1 cellular context compared by ENCODE assay signal in genomic region chr4:37976991-37977470, GRCh38.
TF ChIP-seq lines count a peak whose summit lies in the region.

No MANE protein-coding gene starts in this region.

TF ChIP-seq in HEK293, 187 proteins besides CTCF, POLR2A, EP300 and RAD21 (continued from another document):
- TF ChIP-seq, protein P1, sequence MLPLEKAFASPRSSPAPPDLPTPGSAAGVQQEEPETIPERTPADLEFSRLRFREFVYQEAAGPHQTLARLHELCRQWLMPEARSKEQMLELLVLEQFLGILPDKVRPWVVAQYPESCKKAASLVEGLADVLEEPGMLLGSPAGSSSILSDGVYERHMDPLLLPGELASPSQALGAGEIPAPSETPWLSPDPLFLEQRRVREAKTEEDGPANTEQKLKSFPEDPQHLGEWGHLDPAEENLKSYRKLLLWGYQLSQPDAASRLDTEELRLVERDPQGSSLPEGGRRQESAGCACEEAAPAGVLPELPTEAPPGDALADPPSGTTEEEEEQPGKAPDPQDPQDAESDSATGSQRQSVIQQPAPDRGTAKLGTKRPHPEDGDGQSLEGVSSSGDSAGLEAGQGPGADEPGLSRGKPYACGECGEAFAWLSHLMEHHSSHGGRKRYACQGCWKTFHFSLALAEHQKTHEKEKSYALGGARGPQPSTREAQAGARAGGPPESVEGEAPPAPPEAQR (tag by site-specific recombination; IDR thresholded peaks at IDR 0.05): no peak
- TF ChIP-seq GLIS2 (tag by site-specific recombination; IDR thresholded peaks at IDR 0.05) (peak; percentile 82), ZNF324 (tag by site-specific recombination; IDR thresholded peaks at IDR 0.05) (no peak), ZSCAN30 (tag by site-specific recombination; IDR thresholded peaks at IDR 0.05) (0 out of 2 replicates have a peak, but pooled peaks have one; percentile 30), ZXDB (tag by site-specific recombination; IDR thresholded peaks at IDR 0.05) (0 out of 2 replicates have a peak, but pooled peaks have one; percentile 24), ZNF677 (tag by site-specific recombination; IDR thresholded peaks at IDR 0.05) (no peak), ZIC2 (tag by site-specific recombination; IDR thresholded peaks at IDR 0.05) (0 out of 2 replicates have a peak, but pooled peaks have one; percentile 11), ZNF624 (tag by site-specific recombination; IDR thresholded peaks at IDR 0.05) (no peak), KLF9 (tag by site-specific recombination; IDR thresholded peaks at IDR 0.05; ENCODE audit: low read depth) (peak; percentile 45; the same call in 1 of the 2 replicates), ZNF626 (tag by site-specific recombination; IDR thresholded peaks at IDR 0.05) (no peak)
